ENCODE assay signal across 8 cellular contexts in genomic region chr12:111812881-111813741, GRCh38. TPM values are rescaled to one million over a fixed set of nuclear protein-coding genes. Genes with fewer than 3 reads are reported as not detected.
DNase-seq lines count a peak whose midpoint lies in the region; ATAC-seq lines count a peak whose summit lies in the region.

No MANE protein-coding gene starts in this region.

- DNase-seq in ELF-1 (ENCODE audit: low read depth, low spot score) (peak; percentile 82), NCI-H510A treated with DMSO at 0.1 percent for 48 hours (lab: John Stamatoyannopoulos, UW) (peak; percentile 83), cerebellum (ENCODE audit: low spot score) (peak; percentile 84), left colon (peak; percentile 69 to 83), GOT3 (lab: John Stamatoyannopoulos, UW) (no peak)
- peak; percentile 36 for DNase-seq in activated CD4-positive, alpha-beta T cell treated with anti-CD3 and anti-CD28 coated beads for 1 hour
- DNase-seq in stimulated activated CD4-positive, alpha-beta T cell treated with anti-CD3 and anti-CD28 coated beads, Interleukin-2, amount 100 ng/mL, for 24 hours = peak; percentile 67

- ATAC-seq in HG03196 (IDR thresholded peaks at IDR 0.05; ENCODE audit: unreplicated experiment) (peak; percentile 72), left colon (peak; percentile 90)

- intact Hi-C loops in left colon (cut with DNase I, micrococcal nuclease) = loop anchor here in 1 of 2 donors (10.0 kb wide), 1 partner anchor 58 kb away; no protein-coding TSS in a partner anchor

RNA-seq across cellular contexts. Expression of gene MAPKAPK5, which starts 28.9 kb away (rescaled TPM):
- total RNA-seq in cerebellum (48.6 TPM), left colon (10 to 100 TPM; 76.1 to 86.4 TPM)

RNA-seq across cellular contexts. Expression of gene ALDH2, which starts 46.4 kb away (rescaled TPM):
- total RNA-seq in cerebellum = 22.0 TPM
- 100 to 1,000 TPM; 371 to 399 TPM for total RNA-seq in left colon

Comparison
In these comparisons a context has a peak if more than half of its experiments do, and no peak if none do; other contexts are left out.
1. RNA of gene ALDH2, which starts 46.4 kb away (total RNA-seq): 371 to 399 TPM in left colon; 22.0 TPM in cerebellum (single experiment); every median in the first group is over 10 times any median in the second.